Comparison of ENCODE assay signal across 1 cellular context in genomic region chr1:181139631-181140051, GRCh38.
TF ChIP-seq lines count a peak whose summit lies in the region.

No MANE protein-coding gene starts in this region.

TF ChIP-seq in H1, 55 proteins besides CTCF, POLR2A, EP300 and RAD21:
- TF ChIP-seq RNF2 (IDR thresholded peaks at IDR 0.05; ENCODE audit: borderline replicate concordance, low read depth, low read length, missing control alignments, poor library complexity, severe bottlenecking) (no peak), CTBP2 (IDR thresholded peaks at IDR 0.05; ENCODE audit: borderline replicate concordance, insufficient read depth, insufficient read length, low read length) (no peak), CBX8 (IDR thresholded peaks at IDR 0.05; ENCODE audit: borderline replicate concordance, low read depth, low read length) (no peak), ASH2L (IDR thresholded peaks at IDR 0.05; ENCODE audit: low read length) (no peak), NANOG (IDR thresholded peaks at IDR 0.05; ENCODE audit: insufficient read depth, low read depth, low read length, poor library complexity, severe bottlenecking) (no peak), CHD2 (IDR thresholded peaks at IDR 0.05; ENCODE audit: low read length) (no peak), BCL11A (IDR thresholded peaks at IDR 0.05; ENCODE audit: low read depth in 2 of 2, low read length in 2 of 2) (no peak), SP4 (IDR thresholded peaks at IDR 0.05; ENCODE audit: low read length) (no peak), JUN (IDR thresholded peaks at IDR 0.05; ENCODE audit: low read depth, low read length) (no peak), KDM5A (IDR thresholded peaks at IDR 0.05; ENCODE audit: low read length) (no peak), SIRT6 (IDR thresholded peaks at IDR 0.05; ENCODE audit: low read length) (no peak), SIN3A (conservative IDR thresholded peaks at IDR 0.05 in 1 of 2, IDR thresholded peaks at IDR 0.05 in 1 of 2; ENCODE audit: low read depth in 1 of 2, low read length in 2 of 2) (no peak), KDM4A (IDR thresholded peaks at IDR 0.05; ENCODE audit: low read depth, low read length, severe bottlenecking) (no peak), POU5F1 (IDR thresholded peaks at IDR 0.05; ENCODE audit: low read depth, low read length) (no peak), TCF12 (IDR thresholded peaks at IDR 0.05; ENCODE audit: low read depth, low read length) (no peak), CREB1 (IDR thresholded peaks at IDR 0.05) (no peak), KDM1A (IDR thresholded peaks at IDR 0.05; ENCODE audit: borderline replicate concordance, low read length) (no peak), SRF (IDR thresholded peaks at IDR 0.05; ENCODE audit: low read depth, low read length) (no peak), YY1 (IDR thresholded peaks at IDR 0.05; ENCODE audit: low read depth, low read length) (no peak), SUZ12 (IDR thresholded peaks at IDR 0.05; ENCODE audit: low read length) (no peak)
TF ChIP-seq in H1: peak in this region for 0.
